ENCODE assay signal across 38 cellular contexts in the genomic region with DNA sequence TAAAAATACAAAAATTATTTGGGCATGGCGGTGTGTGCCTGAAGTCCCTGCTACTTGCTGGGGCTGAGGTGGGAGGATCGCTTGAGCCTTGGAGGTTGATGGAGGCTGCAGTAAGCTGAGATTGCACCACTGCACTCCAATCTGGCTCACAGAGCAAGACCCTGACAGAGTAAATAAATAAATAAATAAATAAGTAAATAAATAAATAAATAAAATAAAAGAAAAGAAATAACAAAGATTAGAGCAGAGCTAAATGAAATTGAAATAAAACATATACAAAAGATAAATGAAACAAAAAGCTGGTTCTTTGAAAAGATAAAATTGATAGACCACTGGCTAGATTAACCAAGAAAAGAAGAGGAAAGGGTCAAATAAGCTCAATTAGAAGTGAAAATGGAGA. TPM values are rescaled to one million over a fixed set of nuclear protein-coding genes. Genes with fewer than 3 reads are reported as not detected.
A peak's percentile ranks its signal among the peaks of the same experiment; 100 is the strongest.
DNase-seq lines count a peak whose midpoint lies in the region; ATAC-seq, FAIRE-seq and TF ChIP-seq lines count a peak whose summit lies in the region.
"Had no signal": no experiment of that assay in that cellular context is flagged by ENCODE, and none has a peak within 500 bp of the region (broad histone marks: within the 10 kb centered on the region; RNA-seq: fewer than 3 reads in every experiment).

No MANE protein-coding gene starts in this region.

- WGBS in A549 (ENCODE audit: missing lambda C conversion rate): 100% methylated on average over 2 of the region's 2 CpGs
- 80% methylated on average over 1 of the region's 2 CpGs for WGBS in mesenchymal stem cell

- no peaks in the 10 kb centered on the region for H3F3A ChIP-seq in GM23338 (replicated peaks; ENCODE audit: low read depth)

- no peak for TF ChIP-seq POLR2A in A549 (IDR thresholded peaks at IDR 0.05; ENCODE audit: low read length)

- DNase-seq in A549 (ENCODE audit: low read depth in 1 of 2, low spot score in 1 of 2) (no peak), GM23338 (ENCODE audit: low spot score) (no peak), WTC11 (ENCODE audit: low spot score) (no peak), globus pallidus (ENCODE audit: low spot score) (no peak), EL (no peak), mesenchymal stem cell (no peak)
- DNase-seq: 8988T; ACHN; AML-193; BE2C; C1 segment of cervical spinal cord; Caco-2; Calu3; CD4-positive, alpha-beta memory T cell; CD4-positive, alpha-beta T cell; CD4-positive, CD25-positive, alpha-beta regulatory T cell; CD8-positive, alpha-beta memory T cell; CD8-positive, alpha-beta T cell; COR-L47; DMS 273 treated with DMSO at 0.1 percent for 48 hours; DMS153; DMS53; DMS79; DMS79 treated with DMSO at 0.1 percent for 48 hours; DND-41 had no signal

- no peak overlapping the region for H3K4ac ChIP-seq in mesenchymal stem cell (ENCODE audit: low read depth in 1 of 2, low read length in 2 of 2)

- H4K20me1 ChIP-seq in GM23338 (replicated peaks; ENCODE audit: insufficient read depth): no peaks in the 10 kb centered on the region
- H4K20me1 ChIP-seq: BLaER1; BLaER1 treated with 17β-estradiol and CSF1 and Interleukin-3, amounts not matched to agents 10 nM and 100 nM had no signal

- H3K9me3 ChIP-seq in A549 (no peaks in the 10 kb centered on the region; the same call in 2 of the 3 replicates), HEK293 (ENCODE audit: control insufficient read depth, insufficient read depth, low read depth, low read length) (no peaks in the 10 kb centered on the region), mesenchymal stem cell (ENCODE audit: control insufficient read depth, low read length) (no peaks in the 10 kb centered on the region)
- H3K9me3 ChIP-seq: BE2C; BLaER1; BLaER1 treated with 17β-estradiol and CSF1 and Interleukin-3, amounts not matched to agents 10 nM and 100 nM; Caco-2 had no signal

- TF ChIP-seq RAD21 in A549 (conservative IDR thresholded peaks at IDR 0.05 in 1 of 2, IDR thresholded peaks at IDR 0.05 in 1 of 2): no peak

- H2BK120ac ChIP-seq in mesenchymal stem cell (ENCODE audit: low read depth, low read length): no peak overlapping the region

- TF ChIP-seq CTCF in A549 (IDR thresholded peaks at IDR 0.05) (no peak), GM23338 (conservative IDR thresholded peaks at IDR 0.05; ENCODE audit: low read depth in 2 of 2) (no peak), HEK293 (tag by site-specific recombination; IDR thresholded peaks at IDR 0.05) (no peak), WTC11 (IDR thresholded peaks at IDR 0.05) (no peak)

- H3K79me1 ChIP-seq in mesenchymal stem cell (replicated peaks; ENCODE audit: low read length, poor library complexity, severe bottlenecking): no peaks in the 10 kb centered on the region

- CTCF ChIA-PET in A549 (lab: Yijun Ruan, JAX) (no interaction called here), HEK293 (lab: Yijun Ruan, JAX) (no interaction called here), WTC11 (lab: Charles Lee) (no interaction called here)

- H3K27ac ChIP-seq in A549 (no peak overlapping the region), GM23338 (ENCODE audit: low read depth) (no peak overlapping the region), HEK293 (ENCODE audit: extremely low read depth, low read depth, low read length) (no peak overlapping the region), mesenchymal stem cell (ENCODE audit: low read length, poor library complexity, severe bottlenecking) (no peak overlapping the region)
- H3K27ac ChIP-seq: 22Rv1; BLaER1; BLaER1 treated with 17β-estradiol and CSF1 and Interleukin-3, amounts not matched to agents 10 nM and 100 nM; C4-2B had no signal

- peak overlapping the region; percentile 56; the same call in 1 of the 2 replicates for H2AFZ ChIP-seq in GM23338
- H2AFZ ChIP-seq in mesenchymal stem cell (ENCODE audit: low read depth, low read length): no peak overlapping the region

- H3K4me1 ChIP-seq in A549 (no peaks in the 10 kb centered on the region), GM23338 (ENCODE audit: insufficient read depth) (no peaks in the 10 kb centered on the region), HEK293 (ENCODE audit: control insufficient read depth, insufficient read depth, low read length) (no peaks in the 10 kb centered on the region), mesenchymal stem cell (ENCODE audit: control insufficient read depth, insufficient read depth, low read depth, low read length) (no peaks in the 10 kb centered on the region)
- H3K4me1 ChIP-seq: BE2C; BLaER1; BLaER1 treated with 17β-estradiol and CSF1 and Interleukin-3, amounts not matched to agents 10 nM and 100 nM had no signal

- H3K4me1 Mint-ChIP-seq in GM23338 (no peaks in the 10 kb centered on the region), WTC11 (no peaks in the 10 kb centered on the region)
- H3K4me1 Mint-ChIP-seq: B cell; CD14-positive monocyte; CD4-positive, alpha-beta memory T cell; CD4-positive, CD25-positive, alpha-beta regulatory T cell; CD8-positive, alpha-beta memory T cell had no signal

- H3K4me3 ChIP-seq in A549 (no peak overlapping the region), GM23338 (no peak overlapping the region), HEK293 (ENCODE audit: low read depth, low read length) (no peak overlapping the region), mesenchymal stem cell (ENCODE audit: insufficient read depth in 1 of 2, low read depth in 1 of 2, low read length in 2 of 2) (no peak overlapping the region)
- H3K4me3 ChIP-seq: BLaER1; BLaER1 treated with 17β-estradiol and CSF1 and Interleukin-3, amounts not matched to agents 10 nM and 100 nM had no signal

- H3K4me2 ChIP-seq in A549 (no peak overlapping the region), GM23338 (no peak overlapping the region), mesenchymal stem cell (ENCODE audit: low read length, poor library complexity, severe bottlenecking) (no peak overlapping the region)
- H3K4me2 ChIP-seq: BLaER1; BLaER1 treated with 17β-estradiol and CSF1 and Interleukin-3, amounts not matched to agents 10 nM and 100 nM had no signal

- H2BK12ac ChIP-seq in mesenchymal stem cell (ENCODE audit: low read length in 2 of 2): no peak overlapping the region

- no peaks in the 10 kb centered on the region for H3K27me3 ChIP-seq in GM23338 (ENCODE audit: insufficient read depth)
- no peaks in the 10 kb centered on the region for H3K27me3 ChIP-seq in mesenchymal stem cell (ENCODE audit: control insufficient read depth in 1 of 2, insufficient read depth in 1 of 2, low read length in 2 of 2)
- H3K27me3 ChIP-seq: BE2C; BLaER1; BLaER1 treated with 17β-estradiol and CSF1 and Interleukin-3, amounts not matched to agents 10 nM and 100 nM had no signal

- no peak overlapping the region for H4K91ac ChIP-seq in mesenchymal stem cell (ENCODE audit: low read length)

- H3K14ac ChIP-seq in mesenchymal stem cell (ENCODE audit: low read length in 2 of 2): no peak overlapping the region

- no peak overlapping the region for H2BK15ac ChIP-seq in mesenchymal stem cell (ENCODE audit: low read depth, poor library complexity, severe bottlenecking)

- POLR2A ChIA-PET in A549 (lab: Yijun Ruan, JAX): no interaction called here
- POLR2A ChIA-PET in HEK293 (lab: Yijun Ruan, JAX): no interaction called here
- POLR2A ChIA-PET in WTC11 (lab: Charles Lee): interaction anchor here (0.6 kb wide), 1 partner anchor 16 kb away, joined by 3 read pairs; no protein-coding TSS in a partner anchor

- H3K9me2 ChIP-seq in GM23338 (ENCODE audit: insufficient read depth): no peaks in the 10 kb centered on the region

- H3K36me3 Mint-ChIP-seq in GM23338 (ENCODE audit: low read depth) (no peaks in the 10 kb centered on the region), WTC11 (peaks cover 4% of the 10 kb centered on the region; the same call in 1 of the 2 replicates)
- H3K36me3 Mint-ChIP-seq: CD14-positive monocyte; CD4-positive, alpha-beta memory T cell; CD4-positive, CD25-positive, alpha-beta regulatory T cell; CD8-positive, alpha-beta memory T cell; CD8-positive, alpha-beta T cell had no signal

- H3K4me3 Mint-ChIP-seq in GM23338: no peak overlapping the region
- no peak overlapping the region for H3K4me3 Mint-ChIP-seq in WTC11
- H3K4me3 Mint-ChIP-seq: B cell; CD14-positive monocyte; CD4-positive, alpha-beta memory T cell; CD4-positive, alpha-beta T cell; CD4-positive, CD25-positive, alpha-beta regulatory T cell; CD8-positive, alpha-beta memory T cell; CD8-positive, alpha-beta T cell had no signal

- TF ChIP-seq EP300 in A549 (IDR thresholded peaks at IDR 0.05): no peak

- FAIRE-seq in A549 (lab: Jason Lieb, UNC): no peak
- FAIRE-seq: A204.1, D721Med had no signal

- H3K9me3 Mint-ChIP-seq in GM23338 (no peaks in the 10 kb centered on the region), WTC11 (peaks cover 16% of the 10 kb centered on the region; the same call in 1 of the 2 replicates)
- H3K9me3 Mint-ChIP-seq: CD4-positive, alpha-beta T cell; CD8-positive, alpha-beta memory T cell; CD8-positive, alpha-beta T cell had no signal

- H2AK5ac ChIP-seq in mesenchymal stem cell (ENCODE audit: low read length, severe bottlenecking): no peak overlapping the region

- H3K27me3 Mint-ChIP-seq in GM23338 (ENCODE audit: insufficient read depth, low read depth, poor library complexity): no peaks in the 10 kb centered on the region
- no peaks in the 10 kb centered on the region for H3K27me3 Mint-ChIP-seq in WTC11 (ENCODE audit: low read depth)
- H3K27me3 Mint-ChIP-seq: B cell; CD4-positive, alpha-beta memory T cell; CD4-positive, alpha-beta T cell; CD4-positive, CD25-positive, alpha-beta regulatory T cell; CD8-positive, alpha-beta memory T cell had no signal

- no peak overlapping the region for H2BK5ac ChIP-seq in mesenchymal stem cell (ENCODE audit: low read depth, low read length, poor library complexity, severe bottlenecking)

- no peak overlapping the region for H4K8ac ChIP-seq in mesenchymal stem cell (ENCODE audit: low read length)

- no peak for ATAC-seq in A549
- ATAC-seq in GM23338: no peak
- no peak for ATAC-seq in WTC11
- ATAC-seq in GM21381 (IDR thresholded peaks at IDR 0.05; ENCODE audit: unreplicated experiment): no peak
- ATAC-seq: CD8-positive, alpha-beta T cell had no signal

- H3K36me3 ChIP-seq in GM23338 (ENCODE audit: insufficient read depth) (no peaks in the 10 kb centered on the region), HEK293 (ENCODE audit: control insufficient read depth in 2 of 2, insufficient read depth in 1 of 2, low read length in 2 of 2) (no peaks in the 10 kb centered on the region), mesenchymal stem cell (ENCODE audit: control insufficient read depth in 1 of 2, insufficient read depth in 2 of 2, low read depth in 1 of 2, low read length in 2 of 2) (no peaks in the 10 kb centered on the region)
- H3K36me3 ChIP-seq: BE2C; BLaER1; BLaER1 treated with 17β-estradiol and CSF1 and Interleukin-3, amounts not matched to agents 10 nM and 100 nM had no signal

- H3K27ac Mint-ChIP-seq in GM23338: no peak overlapping the region
- no peak overlapping the region for H3K27ac Mint-ChIP-seq in WTC11
- H3K27ac Mint-ChIP-seq: B cell; CD14-positive monocyte; CD4-positive, alpha-beta memory T cell; CD4-positive, alpha-beta T cell; CD4-positive, CD25-positive, alpha-beta regulatory T cell; CD8-positive, alpha-beta memory T cell; CD8-positive, alpha-beta T cell had no signal

- no peak overlapping the region for H3K9ac ChIP-seq in mesenchymal stem cell (ENCODE audit: low read length)
- H3K9ac ChIP-seq: BLaER1; BLaER1 treated with 17β-estradiol and CSF1 and Interleukin-3, amounts not matched to agents 10 nM and 100 nM had no signal

- no peaks in the 10 kb centered on the region for H3K79me2 ChIP-seq in GM23338 (replicated peaks; ENCODE audit: insufficient read depth)

- H3K18ac ChIP-seq in mesenchymal stem cell (ENCODE audit: low read depth in 1 of 2, low read length in 2 of 2): no peak overlapping the region

- no peak overlapping the region for H3K23ac ChIP-seq in mesenchymal stem cell (ENCODE audit: low read length in 2 of 2)

RNA-seq across cellular contexts. Expression of gene HPGD, which starts 43.1 kb away (rescaled TPM):
- polyA plus RNA-seq in A549 (2011; rRNA removed) (86.6 and 114 TPM in 2 replicates), A549 (2017; fragmentation: RNase III; extraction: RNeasy Plus Mini Kit Qiagen cat#74134 plus additional on column Dnase treatment) (101 to 127 TPM (median 110 TPM) in 3 replicates), GM23338 (2016; fragmentation: Nextera tagmentation; extraction: Ambion mirVana) (3.9 and 5.6 TPM in 2 replicates)
- polyA plus RNA-seq in A549 (2012; cell fraction: cytosol; rRNA removed): 42.3 and 45.4 TPM in 2 replicates
- polyA plus RNA-seq in A549 (2012; cell fraction: nucleus; rRNA removed): 19.6 and 20.7 TPM in 2 replicates
- polyA minus RNA-seq in A549 (2011; rRNA and poly(A)+ RNA removed): 54.5 and 70.3 TPM in 2 replicates
- total RNA-seq in GM23338 (2014; rRNA removed; shearing (Covaris generic)): 4.1 and 9.1 TPM in 2 replicates
- total RNA-seq in WTC11 (2021): 0.55 to 3.6 TPM (median 0.94 TPM) in 3 replicates
- 2.2 TPM for polyA plus RNA-seq in mesenchymal stem cell (2013, experiment 1 of 2)
- 2.2 TPM for polyA plus RNA-seq in mesenchymal stem cell (2013, experiment 2 of 2)
- total RNA-seq: B cell, Daoy, G401 had no signal
- polyA plus RNA-seq: BJ had no signal
